Comparison of ENCODE assay signal across 8 cellular contexts in the genomic region with DNA sequence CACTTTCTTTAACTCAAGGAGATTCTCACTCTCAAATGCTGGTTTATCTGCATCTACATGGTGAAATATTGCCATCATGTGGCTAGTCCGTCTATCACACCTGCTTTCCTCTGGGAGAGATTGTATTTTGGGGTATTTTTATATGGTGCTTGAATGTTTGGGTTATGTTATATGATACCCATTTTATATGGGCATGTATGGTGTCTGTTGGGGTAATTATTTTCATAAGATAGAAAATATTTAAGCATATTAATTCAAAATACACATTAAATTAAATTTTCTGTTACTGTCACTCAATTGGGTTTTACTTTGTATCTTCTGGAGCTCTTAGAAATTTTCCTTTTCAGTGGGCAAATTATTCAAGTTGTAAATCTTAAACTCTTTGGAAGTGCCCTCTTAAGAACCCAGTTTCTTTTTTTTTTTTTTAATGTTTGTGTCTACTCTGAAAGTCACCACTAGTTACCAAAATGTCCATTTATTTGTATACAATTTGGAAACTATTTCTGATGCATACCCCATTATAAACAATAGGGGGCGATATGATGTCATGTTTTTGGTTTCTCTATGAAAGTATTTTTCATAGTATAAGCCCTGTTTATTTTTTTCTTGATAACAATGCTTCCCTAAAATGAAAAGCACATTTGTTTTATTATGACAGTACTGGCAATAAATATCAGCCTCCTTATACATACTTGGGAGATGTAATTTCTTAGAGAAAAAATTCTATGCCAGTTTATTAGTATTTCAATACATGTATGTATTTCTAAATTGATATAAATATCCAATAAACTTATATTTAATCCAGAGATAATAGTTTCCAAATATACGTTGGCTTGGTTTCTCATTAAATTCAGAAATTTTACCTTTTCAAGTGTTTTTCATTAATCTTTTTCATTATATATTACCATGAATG. TPM values are rescaled to one million over a fixed set of nuclear protein-coding genes. Genes with fewer than 3 reads are reported as not detected.
A peak's percentile ranks its signal among the peaks of the same experiment; 100 is the strongest.
DNase-seq lines count a peak whose midpoint lies in the region; ATAC-seq, FAIRE-seq and TF ChIP-seq lines count a peak whose summit lies in the region.

No MANE protein-coding gene starts in this region.

- no peak overlapping the region for H3K27ac Mint-ChIP-seq in activated T-helper 1 cell treated with anti-CD3 and anti-CD28 coated beads, Interleukin-12 subunit alpha, Interleukin-12 subunit beta, Interleukin-2, Interleukin-4 antibody, amounts not matched to agents 30 ng/mL and 10 ng/mL and 1 ng/mL, durations not matched to agents 14 hours and 24 hours and 36 hours

- no peaks in the 10 kb centered on the region for H4K20me1 ChIP-seq in GM12878 (ENCODE audit: control insufficient read depth, insufficient read depth)

- H3K4me1 Mint-ChIP-seq in activated T-helper 1 cell treated with anti-CD3 and anti-CD28 coated beads, Interleukin-12 subunit alpha, Interleukin-12 subunit beta, Interleukin-2, Interleukin-4 antibody, amounts not matched to agents 30 ng/mL and 10 ng/mL and 1 ng/mL, durations not matched to agents 14 hours and 24 hours and 36 hours (ENCODE audit: low read depth), result no peaks in the 10 kb centered on the region

- H3K9me3 ChIP-seq in GM12878 (replicated peaks; ENCODE audit: control insufficient read depth, insufficient read depth, low read length), result no peaks in the 10 kb centered on the region
- H3K9me3 ChIP-seq in left lung, result no peaks in the 10 kb centered on the region

- FAIRE-seq in GM12878 (lab: Jason Lieb, UNC), result peak; percentile 59

- no peak overlapping the region for H3K9ac ChIP-seq in GM12878 (ENCODE audit: control insufficient read depth, insufficient read depth, low read length)

- H3K4me1 ChIP-seq in GM12878 (ENCODE audit: control insufficient read depth, insufficient read depth, low read length) (no peaks in the 10 kb centered on the region), left lung (no peaks in the 10 kb centered on the region)

- no peak overlapping the region for H3K27ac ChIP-seq in GM12878 (ENCODE audit: control insufficient read depth, insufficient read depth)
- no peak overlapping the region for H3K27ac ChIP-seq in left lung

- no peak overlapping the region for H3K4me2 ChIP-seq in GM12878 (ENCODE audit: control insufficient read depth, insufficient read depth)

- H2AFZ ChIP-seq in GM12878 (ENCODE audit: control insufficient read depth, low read depth, low read length), result no peak overlapping the region

- TF ChIP-seq CTCF in GM12878 (IDR thresholded peaks at IDR 0.05 in 2 of 3, conservative IDR thresholded peaks at IDR 0.05 in 1 of 3; ENCODE audit: control insufficient read depth in 2 of 3, extremely low read depth in 1 of 3, insufficient read depth in 1 of 3, low read depth in 3 of 3, low read length in 3 of 3), result peak; percentile 46 to 60 (median 49); a peak in 5 of 6 replicates
- TF ChIP-seq CTCF in left lung (IDR thresholded peaks at IDR 0.05), result peak; percentile 21 to 30

- BruUV-seq in GM12878 (replicated peaks; lab: Mats Ljungman, UMichigan), result no TSS peak

- 3% methylated on average over 3 of the region's 3 CpGs for WGBS in GM12878 (ENCODE audit: insufficient coverage, insufficient replicate concordance, low lambda C conversion rate, missing lambda C conversion rate)

- ATAC-seq in GM19043 (IDR thresholded peaks at IDR 0.05; ENCODE audit: low read depth, unreplicated experiment) (peak; percentile 75), HG03135 (IDR thresholded peaks at IDR 0.05; ENCODE audit: unreplicated experiment) (peak; percentile 81), GM12878 (peak; percentile 91), left lung (peak; percentile 79)

- no peak overlapping the region for H3K4me3 ChIP-seq in GM12878
- no peak overlapping the region for H3K4me3 ChIP-seq in left lung

- no peaks in the 10 kb centered on the region for H3K79me2 ChIP-seq in GM12878 (ENCODE audit: control insufficient read depth, insufficient read depth, low read length)

- POLR2A ChIA-PET in GM12878 (lab: Charles Lee), result no interaction called here

- CTCF ChIA-PET in GM12878 (lab: Yijun Ruan, JAX), result interaction anchor here (0.6 to 1.8 kb wide), 14 partner anchors 10 to 883 kb away, joined by 3 to 17 read pairs (median 4); no protein-coding TSS in a partner anchor

- DNase-seq in DMS 273 treated with DMSO at 0.1 percent for 48 hours (lab: John Stamatoyannopoulos, UW) (peak; percentile 56), NCI-H446 (lab: John Stamatoyannopoulos, UW) (peak; percentile 31 to 46), GM12878 (ENCODE audit: low read depth, low spot score) (no peak), left lung (no peak), NK-92 (lab: John Stamatoyannopoulos, UW; ENCODE audit: unreplicated experiment) (no peak)
- DNase-seq in activated T-helper 1 cell treated with anti-CD3 and anti-CD28 coated beads, Interleukin-12 subunit alpha, Interleukin-12 subunit beta, Interleukin-2, Interleukin-4 antibody, amounts not matched to agents 30 ng/mL and 10 ng/mL and 1 ng/mL, durations not matched to agents 14 hours and 24 hours and 36 hours (ENCODE audit: low spot score), result no peak

- TF ChIP-seq RAD21 in GM12878 (IDR thresholded peaks at IDR 0.05; ENCODE audit: insufficient read depth, low read depth, low read length), result peak; percentile 80

- H3K36me3 ChIP-seq in GM12878 (ENCODE audit: control insufficient read depth in 2 of 2, insufficient read depth in 2 of 2, low read length in 1 of 2), result no peaks in the 10 kb centered on the region
- no peaks in the 10 kb centered on the region for H3K36me3 ChIP-seq in left lung

- H3K27me3 ChIP-seq in GM12878 (replicated peaks in 1 of 2; ENCODE audit: control insufficient read depth in 2 of 2, insufficient read depth in 2 of 2, low read length in 1 of 2) (no peaks in the 10 kb centered on the region), left lung (no peaks in the 10 kb centered on the region)

- TF ChIP-seq POLR2A in GM12878 (IDR thresholded peaks at IDR 0.05; ENCODE audit: low read depth, low read length), result no peak

- H3K4me3 Mint-ChIP-seq in activated T-helper 1 cell treated with anti-CD3 and anti-CD28 coated beads, Interleukin-12 subunit alpha, Interleukin-12 subunit beta, Interleukin-2, Interleukin-4 antibody, amounts not matched to agents 30 ng/mL and 10 ng/mL and 1 ng/mL, durations not matched to agents 14 hours and 24 hours and 36 hours, result no peak overlapping the region

- RAD21 ChIA-PET in GM12878 (lab: Charles Lee; ENCODE audit: unreplicated experiment), result interaction anchor here (0.6 to 1.6 kb wide), 3 partner anchors 13 to 551 kb away, joined by 3 to 6 read pairs (median 3); no protein-coding TSS in a partner anchor

- TF ChIP-seq EP300 in GM12878 (IDR thresholded peaks at IDR 0.05; ENCODE audit: borderline replicate concordance in 1 of 2, control insufficient read depth in 1 of 2, low read depth in 2 of 2, low read length in 2 of 2), result no peak

- H3K9me3 Mint-ChIP-seq in activated T-helper 1 cell treated with anti-CD3 and anti-CD28 coated beads, Interleukin-12 subunit alpha, Interleukin-12 subunit beta, Interleukin-2, Interleukin-4 antibody, amounts not matched to agents 30 ng/mL and 10 ng/mL and 1 ng/mL, durations not matched to agents 14 hours and 24 hours and 36 hours, result no peaks in the 10 kb centered on the region

- SMC1A ChIA-PET in GM12878 (lab: Charles Lee; ENCODE audit: uncharacterized antibody, unreplicated experiment), result interaction anchor here (0.6 to 1.8 kb wide), 6 partner anchors 26 to 1521 kb away, joined by 3 to 9 read pairs (median 4); no protein-coding TSS in a partner anchor

- intact Hi-C loops in GM12878 (cut with micrococcal nuclease; ENCODE audit: unreplicated experiment) (loop anchor here (1.0 to 10.0 kb wide), 4 partner anchors 48 to 576 kb away; no protein-coding TSS in a partner anchor), left lung (cut with DNase I) (no loop called here)
- intact Hi-C loops in activated T-helper 1 cell treated with anti-CD3 and anti-CD28 coated beads, Interleukin-12 subunit alpha, Interleukin-12 subunit beta, Interleukin-2, Interleukin-4 antibody, amounts not matched to agents 30 ng/mL and 10 ng/mL and 1 ng/mL, durations not matched to agents 14 hours and 24 hours and 36 hours (cut with micrococcal nuclease), result loop anchor here (1.0 to 2.0 kb wide), 5 partner anchors 51 to 576 kb away; no protein-coding TSS in a partner anchor

- H3K36me3 Mint-ChIP-seq in activated T-helper 1 cell treated with anti-CD3 and anti-CD28 coated beads, Interleukin-12 subunit alpha, Interleukin-12 subunit beta, Interleukin-2, Interleukin-4 antibody, amounts not matched to agents 30 ng/mL and 10 ng/mL and 1 ng/mL, durations not matched to agents 14 hours and 24 hours and 36 hours (ENCODE audit: low read depth), result no peaks in the 10 kb centered on the region

- peaks cover 2% of the 10 kb centered on the region for H3K27me3 Mint-ChIP-seq in activated T-helper 1 cell treated with anti-CD3 and anti-CD28 coated beads, Interleukin-12 subunit alpha, Interleukin-12 subunit beta, Interleukin-2, Interleukin-4 antibody, amounts not matched to agents 30 ng/mL and 10 ng/mL and 1 ng/mL, durations not matched to agents 14 hours and 24 hours and 36 hours (ENCODE audit: insufficient read depth)

- in situ Hi-C loops in GM12878 (cut with MboI), result no loop called here

TF ChIP-seq in GM12878, 131 proteins besides CTCF, POLR2A, EP300 and RAD21 (continues in another document):
- TF ChIP-seq PAX8 (IDR thresholded peaks at IDR 0.05), result no peak

RNA-seq across cellular contexts. Expression of a gene that starts 36.1 kb away (rescaled TPM):
- not detected in 2 replicates for total RNA-seq in GM12878 (2013; cell fraction: nucleolus; rRNA removed)
- total RNA-seq in GM12878 (2014; rRNA removed) (not detected in 2 replicates), GM12878 (2014; rRNA removed; fragmentation: Illumina TruSeq; extraction: Trizol) (not detected in 2 replicates), GM12878 (2021) (not detected in 2 replicates), left lung (not detected)
- not detected for polyA plus RNA-seq in GM12878 (2011; ENCODE audit: low read depth)
- polyA plus RNA-seq in GM12878 (2011; rRNA removed) (not detected in 2 replicates), GM12878 (2014; fragmentation: Illumina TruSeq; extraction: Trizol) (not detected in 2 replicates), GM12878 (2014; fragmentation: Nextera tagmentation; extraction: Ambion mirVana) (not detected), GM12878 (2014; rRNA removed) (0.06 TPM in 1 of 2 replicates, not detected in the other), GM12878 (2016; fragmentation: Nextera tagmentation; extraction: Ambion mirVana) (not detected)
- not detected in 2 replicates for polyA plus RNA-seq in GM12878 (2011; cell fraction: cytosol; rRNA removed)
- polyA plus RNA-seq in GM12878 (2011; cell fraction: nucleus; rRNA removed), result not detected in 2 replicates
- polyA plus RNA-seq in GM12878 (2012), result not detected in 2 replicates
- polyA minus RNA-seq in GM12878 (2011; rRNA and poly(A)+ RNA removed), result not detected in 2 replicates
- polyA minus RNA-seq in GM12878 (2011; cell fraction: cytosol; rRNA and poly(A)+ RNA removed), result not detected in 2 replicates
- polyA minus RNA-seq in GM12878 (2011; cell fraction: nucleus; rRNA and poly(A)+ RNA removed), result not detected in 2 replicates
- not detected in 2 replicates for total RNA-seq in activated T-helper 1 cell treated with anti-CD3 and anti-CD28 coated beads, Interleukin-12 subunit alpha, Interleukin-12 subunit beta, Interleukin-2, Interleukin-4 antibody, amounts not matched to agents 30 ng/mL and 10 ng/mL and 1 ng/mL, durations not matched to agents 14 hours and 24 hours and 36 hours

Comparison
In these comparisons a context has a peak if more than half of its experiments do, and no peak if none do; other contexts are left out.
1. DNase-seq: peak in DMS 273 treated with DMSO at 0.1 percent for 48 hours (single experiment) and NCI-H446 (2 of 2); none in GM12878 (single experiment), left lung (0 of 2), activated T-helper 1 cell treated with anti-CD3 and anti-CD28 coated beads, Interleukin-12 subunit alpha, Interleukin-12 subunit beta, Interleukin-2, Interleukin-4 antibody, amounts not matched to agents 30 ng/mL and 10 ng/mL and 1 ng/mL, durations not matched to agents 14 hours and 24 hours and 36 hours (single experiment) and NK-92 (single experiment).
2. intact Hi-C loops: an anchor here in GM12878 (1.0 to 10.0 kb wide) and activated T-helper 1 cell treated with anti-CD3 and anti-CD28 coated beads, Interleukin-12 subunit alpha, Interleukin-12 subunit beta, Interleukin-2, Interleukin-4 antibody, amounts not matched to agents 30 ng/mL and 10 ng/mL and 1 ng/mL, durations not matched to agents 14 hours and 24 hours and 36 hours (1.0 to 2.0 kb wide); none called in left lung.
3. Peak in every context shown above with its lines, with median percentiles within 50 percentile points of each other: ATAC-seq.